21 cellular contexts compared by ENCODE assay signal in genomic region chr2:126306539-126306938, GRCh38.
"Had no signal": no experiment of that assay in that cellular context is flagged by ENCODE, and none has a peak within 500 bp of the region (broad histone marks: within the 10 kb centered on the region; RNA-seq: fewer than 3 reads in every experiment).

No MANE protein-coding gene starts in this region.

- H3K27me3 ChIP-seq: colonic mucosa, dorsolateral prefrontal cortex, esophagus muscularis mucosa, foreskin keratinocyte, gastroesophageal sphincter, heart left ventricle, hepatocyte, left lung had no signal

- H3K36me3 ChIP-seq: colonic mucosa, esophagus muscularis mucosa, gastroesophageal sphincter, heart left ventricle, left lung, lower lobe of right lung had no signal

- DNase-seq: colonic mucosa; dermis blood vessel endothelial cell; dorsolateral prefrontal cortex; effector CD4-positive, alpha-beta T cell; effector memory CD4-positive, alpha-beta T cell; heart left ventricle; left cardiac atrium; left lung; left ventricle myocardium superior; lower lobe of right lung; mesendoderm; midbrain; naive thymus-derived CD4-positive, alpha-beta T cell had no signal

- ATAC-seq: foreskin keratinocyte; gastroesophageal sphincter; heart left ventricle; left cardiac atrium; left lung; left ventricle myocardium superior; lower lobe of right lung; naive thymus-derived CD4-positive, alpha-beta T cell had no signal

- H3K4me1 Mint-ChIP-seq: memory B cell; naive thymus-derived CD4-positive, alpha-beta T cell had no signal

- H3K36me3 Mint-ChIP-seq: memory B cell; naive thymus-derived CD4-positive, alpha-beta T cell had no signal

- H3K4me2 ChIP-seq: hepatocyte had no signal

- H2AFZ ChIP-seq: hepatocyte had no signal

- H3K27ac ChIP-seq: colonic mucosa, dorsolateral prefrontal cortex, esophagus muscularis mucosa, foreskin keratinocyte, gastroesophageal sphincter, heart left ventricle, hepatocyte, left lung, lower lobe of right lung had no signal

- H3K79me2 ChIP-seq: hepatocyte had no signal

- FAIRE-seq: endothelial cell of umbilical vein, islet of Langerhans, keratinocyte had no signal

- H3K4me3 ChIP-seq: colonic mucosa, dorsolateral prefrontal cortex, esophagus muscularis mucosa, gastroesophageal sphincter, heart left ventricle, hepatocyte, left lung, lower lobe of right lung had no signal

- H3K4me1 ChIP-seq: colonic mucosa, esophagus muscularis mucosa, foreskin keratinocyte, gastroesophageal sphincter, heart left ventricle, left lung, lower lobe of right lung had no signal

- H3K27ac Mint-ChIP-seq: memory B cell; naive thymus-derived CD4-positive, alpha-beta T cell had no signal

- H3K4me3 Mint-ChIP-seq: memory B cell; naive thymus-derived CD4-positive, alpha-beta T cell had no signal

- H3K27me3 Mint-ChIP-seq: memory B cell had no signal

- H3K9me3 ChIP-seq: colonic mucosa, esophagus muscularis mucosa, gastroesophageal sphincter, heart left ventricle, left lung, lower lobe of right lung had no signal
